15 cellular contexts compared by ENCODE assay signal in the genomic region with DNA sequence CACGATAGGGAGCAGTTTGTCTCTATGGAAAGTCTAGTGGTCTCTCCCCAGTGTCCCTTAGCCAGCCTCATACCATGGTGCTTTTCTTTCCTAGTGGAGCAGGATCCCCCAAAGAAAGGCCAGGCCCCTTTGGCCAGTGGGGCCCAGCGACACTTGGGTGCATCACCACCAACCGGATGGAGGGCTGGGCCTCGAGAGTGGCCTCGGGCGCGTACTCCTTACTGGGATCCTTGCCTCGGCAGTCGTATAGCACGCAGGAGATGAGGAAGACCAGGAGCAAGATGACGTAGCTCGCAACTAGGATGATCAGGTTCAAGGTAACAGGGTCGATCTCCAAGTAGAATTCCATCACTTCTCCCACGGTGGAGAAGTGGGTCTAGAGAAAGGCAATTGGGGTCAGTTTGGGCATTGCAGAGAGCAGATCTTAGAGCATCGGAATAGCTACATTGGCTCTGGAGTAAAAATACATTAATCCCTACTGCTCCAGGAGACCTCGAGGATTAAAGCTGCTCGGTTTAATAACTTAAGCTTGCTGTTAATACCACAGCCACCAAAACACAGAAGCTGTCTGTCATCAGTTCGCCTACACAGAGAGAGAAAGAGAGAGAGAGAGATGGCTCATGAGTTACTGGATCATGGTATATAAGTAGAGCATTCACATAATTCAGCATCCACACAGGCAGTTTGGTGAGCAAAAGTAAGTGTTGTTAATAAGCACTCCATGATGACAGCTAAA.
A peak's percentile ranks its signal among the peaks of the same experiment; 100 is the strongest.
DNase-seq lines count a peak whose midpoint lies in the region; ATAC-seq, FAIRE-seq and TF ChIP-seq lines count a peak whose summit lies in the region.
"Had no signal": no experiment of that assay in that cellular context is flagged by ENCODE, and none has a peak within 500 bp of the region (broad histone marks: within the 10 kb centered on the region; RNA-seq: fewer than 3 reads in every experiment).

A gene (minus strand): TSS at position 467 of the 736 bp plus-strand sequence.

- H3K27ac Mint-ChIP-seq in stimulated activated naive CD8-positive, alpha-beta T cell treated with anti-CD3 and anti-CD28 coated beads, Interleukin-15, amount 100 ng/mL, for 72 hours, result no peak within 1 kb of the TSS

- no peaks in the 10 kb centered on the region for H3K36me3 ChIP-seq in WERI-Rb-1
- H3K36me3 ChIP-seq: BE2C had no signal

- TF ChIP-seq CTCF in D721Med (IDR thresholded peaks at IDR 0.05; ENCODE audit: insufficient read depth, missing control alignments) (no peak), WERI-Rb-1 (IDR thresholded peaks at IDR 0.05; ENCODE audit: low read depth, low read length) (no peak)

- H3K27me3 ChIP-seq in WERI-Rb-1 (ENCODE audit: insufficient read depth, low read depth, severe bottlenecking), result no peaks in the 10 kb centered on the region
- H3K27me3 ChIP-seq: BE2C had no signal

- H3K27me3 Mint-ChIP-seq in stimulated activated naive CD8-positive, alpha-beta T cell treated with anti-CD3 and anti-CD28 coated beads, Interleukin-15, amount 100 ng/mL, for 72 hours, result no peaks in the 10 kb centered on the region

- H3K4me1 Mint-ChIP-seq in stimulated activated naive CD8-positive, alpha-beta T cell treated with anti-CD3 and anti-CD28 coated beads, Interleukin-15, amount 100 ng/mL, for 72 hours, result no peaks in the 10 kb centered on the region

- no peak within 1 kb of the TSS; the same call in 1 of the 2 replicates for H3K4me3 ChIP-seq in WERI-Rb-1 (ENCODE audit: low read depth, low read length)
- H3K4me3 ChIP-seq: GM23248 had no signal

- peak; percentile 43 for DNase-seq in D721Med (ENCODE audit: insufficient read length, low spot score)
- DNase-seq in NCI-H524 treated with DMSO at 0.1 percent for 48 hours (lab: John Stamatoyannopoulos, UW), result peak; percentile 12
- DNase-seq in WERI-Rb-1, result peak; percentile 69
- peak; percentile 48 for DNase-seq in putamen (ENCODE audit: low spot score)
- DNase-seq in DMS79 treated with DMSO at 0.1 percent for 48 hours (lab: John Stamatoyannopoulos, UW), result no peak
- DNase-seq in stimulated activated naive CD8-positive, alpha-beta T cell treated with anti-CD3 and anti-CD28 coated beads, Interleukin-15, amount 100 ng/mL, for 72 hours, result no peak
- DNase-seq: BE2C; CD4-positive, alpha-beta memory T cell; GF-D8; GM23248; H7 had no signal

- H3K27ac ChIP-seq in WERI-Rb-1, result no peak within 1 kb of the TSS
- H3K27ac ChIP-seq: C4-2B, GM23248 had no signal

- no peaks in the 10 kb centered on the region for H3K9me3 ChIP-seq in WERI-Rb-1 (ENCODE audit: severe bottlenecking)
- H3K9me3 ChIP-seq: BE2C had no signal

- no peak for ATAC-seq in HG03139 (IDR thresholded peaks at IDR 0.05; ENCODE audit: unreplicated experiment)
- no peak for ATAC-seq in stimulated activated naive CD8-positive, alpha-beta T cell treated with anti-CD3 and anti-CD28 coated beads, Interleukin-15, amount 100 ng/mL, for 72 hours

- FAIRE-seq in D721Med (lab: Jason Lieb, UNC), result peak; percentile 94
- FAIRE-seq: A204.1, GM18507 had no signal

- no peaks in the 10 kb centered on the region for H3K9me3 Mint-ChIP-seq in stimulated activated naive CD8-positive, alpha-beta T cell treated with anti-CD3 and anti-CD28 coated beads, Interleukin-15, amount 100 ng/mL, for 72 hours

- no peak within 1 kb of the TSS for H3K4me3 Mint-ChIP-seq in stimulated activated naive CD8-positive, alpha-beta T cell treated with anti-CD3 and anti-CD28 coated beads, Interleukin-15, amount 100 ng/mL, for 72 hours
- H3K4me3 Mint-ChIP-seq: CD4-positive, alpha-beta memory T cell had no signal

Comparison
In these comparisons a context has a peak if more than half of its experiments do, and no peak if none do; other contexts are left out.
1. DNase-seq: peak in D721Med (single experiment), NCI-H524 treated with DMSO at 0.1 percent for 48 hours (single experiment), WERI-Rb-1 (single experiment) and putamen (single experiment); none in DMS79 treated with DMSO at 0.1 percent for 48 hours (single experiment) and stimulated activated naive CD8-positive, alpha-beta T cell treated with anti-CD3 and anti-CD28 coated beads, Interleukin-15, amount 100 ng/mL, for 72 hours (0 of 2).